Comparison of ENCODE assay signal across 8 cellular contexts in the genomic region with DNA sequence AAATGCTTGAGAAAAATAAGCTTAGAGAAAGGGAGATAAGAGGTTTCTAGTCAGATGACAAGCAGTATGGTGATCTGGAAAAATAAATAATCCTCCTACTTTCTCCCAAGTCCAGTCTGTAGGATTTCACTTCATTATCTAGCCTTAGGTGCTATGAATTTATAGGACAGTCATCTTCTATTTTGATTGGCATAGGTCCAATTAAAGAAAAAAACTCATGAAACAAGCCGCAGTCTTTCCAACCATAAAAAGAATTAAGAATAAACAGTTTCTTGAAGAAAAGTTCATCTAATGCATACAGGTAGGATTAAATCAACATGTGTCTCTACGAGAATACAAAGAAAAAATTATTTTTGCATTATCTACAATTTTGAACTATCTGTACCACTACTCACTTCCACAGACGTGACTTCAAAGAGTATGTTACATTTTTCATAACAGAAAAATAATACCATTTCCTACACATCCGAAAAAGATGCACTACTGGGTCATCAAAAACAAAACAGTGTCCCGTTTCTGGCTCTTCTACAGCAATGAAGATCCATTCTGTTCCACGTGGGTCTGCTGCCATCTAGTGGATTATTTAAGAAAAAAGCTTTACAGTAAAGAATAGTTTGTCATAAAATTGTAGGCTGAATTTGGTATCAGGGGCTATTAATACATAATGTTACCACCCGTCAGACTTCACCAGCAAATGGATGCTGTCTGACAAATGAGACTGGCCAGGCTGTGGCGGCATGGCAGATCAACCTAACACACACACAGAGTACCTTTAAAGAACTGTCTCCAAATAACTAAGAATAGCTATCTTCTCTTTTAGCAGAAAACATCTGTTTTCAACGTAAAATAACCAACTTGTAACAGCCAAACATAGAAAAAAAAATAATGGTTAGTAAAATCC. TPM values are rescaled to one million over a fixed set of nuclear protein-coding genes. Genes with fewer than 3 reads are reported as not detected.
A peak's percentile ranks its signal among the peaks of the same experiment; 100 is the strongest.
DNase-seq lines count a peak whose midpoint lies in the region; ATAC-seq and TF ChIP-seq lines count a peak whose summit lies in the region.

No MANE protein-coding gene starts in this region.

- no peaks in the 10 kb centered on the region for H3K27me3 Mint-ChIP-seq in nephron (ENCODE audit: low read depth)

- peak; percentile 69 to 77 (median 74) for TF ChIP-seq CTCF in nephron (IDR thresholded peaks at IDR 0.05; ENCODE audit: unreplicated experiment in 3 of 3)

- peaks cover 45% of the 10 kb centered on the region for H3K4me1 Mint-ChIP-seq in nephron

- H3K4me3 Mint-ChIP-seq in nephron, result peak overlapping the region in 2 of 3 experiments; percentile 5 to 13

- H3K9me3 Mint-ChIP-seq in nephron, result no peaks in the 10 kb centered on the region

- H3K27ac Mint-ChIP-seq in nephron, result peak overlapping the region; percentile 68 to 95 (median 80)

- peak; percentile 75 for ATAC-seq in GM18907 (IDR thresholded peaks at IDR 0.05; ENCODE audit: unreplicated experiment)
- ATAC-seq in HG03135 (IDR thresholded peaks at IDR 0.05; ENCODE audit: unreplicated experiment), result peak; percentile 72
- ATAC-seq in esophagus mucosa, result peak; percentile 77
- ATAC-seq in HG03469 (IDR thresholded peaks at IDR 0.05; ENCODE audit: unreplicated experiment), result no peak

- peaks cover 23% of the 10 kb centered on the region for H3K36me3 Mint-ChIP-seq in nephron (ENCODE audit: low read depth)

- DNase-seq in COLO829 (ENCODE audit: low spot score) (peak; percentile 75), NCI-H2196 (lab: John Stamatoyannopoulos, UW; ENCODE audit: unreplicated experiment) (peak; percentile 53)
- DNase-seq in activated CD4-positive, alpha-beta T cell treated with anti-CD3 and anti-CD28 coated beads for 48 hours, result peak; percentile 53

RNA-seq across cellular contexts. Expression of a gene that starts 28.9 kb away (rescaled TPM):
- 38.3 TPM for total RNA-seq in esophagus mucosa

RNA-seq across cellular contexts. Expression of a gene that starts 54.0 kb away (rescaled TPM):
- total RNA-seq in esophagus mucosa, result not detected
